1 cellular context compared by ENCODE assay signal in genomic region chr19:2978810-2979209, GRCh38. TPM values are rescaled to one million over a fixed set of nuclear protein-coding genes. Genes with fewer than 3 reads are reported as not detected.
"Had no signal": no experiment of that assay in that cellular context is flagged by ENCODE, and none has a peak within 500 bp of the region (broad histone marks: within the 10 kb centered on the region; RNA-seq: fewer than 3 reads in every experiment).

No MANE protein-coding gene starts in this region.

RNA-seq across cellular contexts. Expression of gene TLE6, which starts 1.4 kb away (rescaled TPM):
- total RNA-seq: skeletal muscle tissue had no signal
